ENCODE assay signal across 27 cellular contexts in genomic region chr3:105891101-105891500, GRCh38. TPM values are rescaled to one million over a fixed set of nuclear protein-coding genes. Genes with fewer than 3 reads are reported as not detected.
DNase-seq lines count a peak whose midpoint lies in the region; ATAC-seq, FAIRE-seq and TF ChIP-seq lines count a peak whose summit lies in the region.
"Had no signal": no experiment of that assay in that cellular context is flagged by ENCODE, and none has a peak within 500 bp of the region (broad histone marks: within the 10 kb centered on the region; RNA-seq: fewer than 3 reads in every experiment).

No MANE protein-coding gene starts in this region.

- H3K27ac Mint-ChIP-seq in activated CD4-positive, alpha-beta T cell treated with anti-CD3 and anti-CD28 coated beads, Interleukin-2, amount 10 ng/mL, durations not matched to agents 24 days and 14 days: peak overlapping the region; percentile 36
- H3K27ac Mint-ChIP-seq in GM23338: no peak overlapping the region
- H3K27ac Mint-ChIP-seq in activated T-helper 17 cell treated with anti-CD3 and anti-CD28 coated beads, Interleukin-2, amount 50 U/mL, for 72 hours: peak overlapping the region; percentile 85
- H3K27ac Mint-ChIP-seq: nephron; stimulated activated naive B cell treated with anti-CD40 and anti-IgM and Interleukin-4, amounts not matched to agents 10 μg/mL and 1 μg/mL and 100 μg/mL, for 72 hours had no signal

- peaks cover 2% of the 10 kb centered on the region for H3K36me3 Mint-ChIP-seq in activated CD4-positive, alpha-beta T cell treated with anti-CD3 and anti-CD28 coated beads, Interleukin-2, amount 10 ng/mL, durations not matched to agents 24 days and 14 days (ENCODE audit: low read depth)
- H3K36me3 Mint-ChIP-seq in GM23338 (ENCODE audit: low read depth): no peaks in the 10 kb centered on the region
- H3K36me3 Mint-ChIP-seq in activated T-helper 17 cell treated with anti-CD3 and anti-CD28 coated beads, Interleukin-2, amount 50 U/mL, for 72 hours (ENCODE audit: low read depth): no peaks in the 10 kb centered on the region
- H3K36me3 Mint-ChIP-seq: stimulated activated naive B cell treated with anti-CD40 and anti-IgM and Interleukin-4, amounts not matched to agents 10 μg/mL and 1 μg/mL and 100 μg/mL, for 72 hours had no signal

- H4K20me1 ChIP-seq in GM23338 (replicated peaks; ENCODE audit: insufficient read depth): no peaks in the 10 kb centered on the region
- no peaks in the 10 kb centered on the region for H4K20me1 ChIP-seq in keratinocyte (ENCODE audit: control insufficient read depth, extremely low read depth, insufficient read depth, low read length)
- no peaks in the 10 kb centered on the region for H4K20me1 ChIP-seq in MM.1S (ENCODE audit: insufficient read depth, low read length)

- H3K9me2 ChIP-seq in GM23338 (ENCODE audit: insufficient read depth) (no peaks in the 10 kb centered on the region), MM.1S (replicated peaks; ENCODE audit: insufficient read depth, low read length) (no peaks in the 10 kb centered on the region)

- H3K27me3 ChIP-seq in GM23338 (ENCODE audit: insufficient read depth): no peaks in the 10 kb centered on the region
- no peaks in the 10 kb centered on the region for H3K27me3 ChIP-seq in keratinocyte (ENCODE audit: control insufficient read depth, extremely low read depth, insufficient read depth, low read length)
- no peaks in the 10 kb centered on the region for H3K27me3 ChIP-seq in MM.1S (replicated peaks; ENCODE audit: insufficient read depth, low read length)
- H3K27me3 ChIP-seq: BE2C, esophagus squamous epithelium, gastroesophageal sphincter, ovary, uterus had no signal

- no peaks in the 10 kb centered on the region for H3K27me3 Mint-ChIP-seq in activated CD4-positive, alpha-beta T cell treated with anti-CD3 and anti-CD28 coated beads, Interleukin-2, amount 10 ng/mL, durations not matched to agents 24 days and 14 days
- H3K27me3 Mint-ChIP-seq in GM23338 (ENCODE audit: insufficient read depth, low read depth, poor library complexity): peaks cover 4% of the 10 kb centered on the region
- H3K27me3 Mint-ChIP-seq in activated T-helper 17 cell treated with anti-CD3 and anti-CD28 coated beads, Interleukin-2, amount 50 U/mL, for 72 hours: no peaks in the 10 kb centered on the region

- H3K9ac ChIP-seq in keratinocyte (ENCODE audit: control insufficient read depth, extremely low read depth, insufficient read depth, low read length): no peak overlapping the region
- H3K9ac ChIP-seq in MM.1S (ENCODE audit: low read length): no peak overlapping the region

- H3F3A ChIP-seq in GM23338 (replicated peaks; ENCODE audit: low read depth): no peaks in the 10 kb centered on the region
- no peaks in the 10 kb centered on the region for H3F3A ChIP-seq in MM.1S (ENCODE audit: insufficient read depth, low read length)

- FAIRE-seq in keratinocyte (lab: Jason Lieb, UNC): no peak
- FAIRE-seq: A204.1, small intestine had no signal

- H2AFZ ChIP-seq in GM23338 (peak overlapping the region; percentile 48; the same call in 1 of the 2 replicates), keratinocyte (ENCODE audit: control insufficient read depth, low read length) (peak overlapping the region; percentile 36), MM.1S (ENCODE audit: low read length) (no peak overlapping the region)

- peaks cover 23% of the 10 kb centered on the region for H3K9me3 Mint-ChIP-seq in activated CD4-positive, alpha-beta T cell treated with anti-CD3 and anti-CD28 coated beads, Interleukin-2, amount 10 ng/mL, durations not matched to agents 24 days and 14 days
- no peaks in the 10 kb centered on the region for H3K9me3 Mint-ChIP-seq in GM23338
- H3K9me3 Mint-ChIP-seq in activated T-helper 17 cell treated with anti-CD3 and anti-CD28 coated beads, Interleukin-2, amount 50 U/mL, for 72 hours: no peaks in the 10 kb centered on the region
- H3K9me3 Mint-ChIP-seq: nephron; stimulated activated naive B cell treated with anti-CD40 and anti-IgM and Interleukin-4, amounts not matched to agents 10 μg/mL and 1 μg/mL and 100 μg/mL, for 72 hours had no signal

- intact Hi-C loops in activated CD4-positive, alpha-beta T cell treated with anti-CD3 and anti-CD28 coated beads, Interleukin-2, amount 10 ng/mL, durations not matched to agents 24 days and 14 days (cut with micrococcal nuclease): loop anchor here (2.0 kb wide), 2 partner anchors 14 to 120 kb away; no protein-coding TSS in a partner anchor

- no peaks in the 10 kb centered on the region for H3K9me1 ChIP-seq in keratinocyte (ENCODE audit: control insufficient read depth, extremely low read depth, insufficient read depth, low read length)

- H3K36me3 ChIP-seq in GM23338 (ENCODE audit: insufficient read depth) (no peaks in the 10 kb centered on the region), keratinocyte (ENCODE audit: control insufficient read depth in 2 of 2, extremely low read depth in 1 of 2, insufficient read depth in 2 of 2, low read length in 2 of 2) (no peaks in the 10 kb centered on the region), MM.1S (replicated peaks; ENCODE audit: insufficient read depth, low read length) (no peaks in the 10 kb centered on the region)
- H3K36me3 ChIP-seq: BE2C, esophagus squamous epithelium, gastroesophageal sphincter, ovary, thoracic aorta, uterus had no signal

- H3K4me1 ChIP-seq in GM23338 (ENCODE audit: insufficient read depth) (no peaks in the 10 kb centered on the region; the same call in 1 of the 2 replicates), keratinocyte (ENCODE audit: control insufficient read depth, extremely low read depth, insufficient read depth, low read length) (no peaks in the 10 kb centered on the region), MM.1S (ENCODE audit: low read length) (no peaks in the 10 kb centered on the region)
- H3K4me1 ChIP-seq: esophagus squamous epithelium, gastroesophageal sphincter, uterus had no signal

- no peak for DNase-seq in activated CD4-positive, alpha-beta T cell treated with anti-CD3 and anti-CD28 coated beads, Interleukin-2, amount 10 ng/mL, durations not matched to agents 24 days and 14 days
- no peak for DNase-seq in activated CD4-positive, alpha-beta T cell treated with anti-CD3 and anti-CD28 coated beads, Interleukin-2, amount 50 U/mL, for 1 hour
- DNase-seq in GM23338 (ENCODE audit: low spot score) (no peak), keratinocyte (ENCODE audit: low read depth, low spot score) (no peak), MM.1S (no peak)
- DNase-seq: activated CD4-positive, CD25-positive, alpha-beta regulatory T cell; activated effector memory CD4-positive, alpha-beta T cell treated with anti-CD3 and anti-CD28 coated beads, Interleukin-2, amount 50 U/mL, for 16 hours; BE2C; esophagus squamous epithelium; GF-D8; HCEC 1CT; IMR-90; NCI-H1105; NCI-H1930; NCI-H526 treated with DMSO at 0.1 percent for 48 hours; ovary; retina; small intestine; stimulated activated naive B cell treated with anti-CD40 and anti-IgM and Interleukin-4, amounts not matched to agents 10 μg/mL and 1 μg/mL and 100 μg/mL, for 72 hours; uterus had no signal

- H3K4me2 ChIP-seq in GM23338: no peak overlapping the region
- H3K4me2 ChIP-seq in keratinocyte (ENCODE audit: control insufficient read depth, extremely low read depth, insufficient read depth, low read depth, low read length): no peak overlapping the region
- no peak overlapping the region for H3K4me2 ChIP-seq in MM.1S (ENCODE audit: low read depth, low read length)

- H3K27ac ChIP-seq in GM23338 (ENCODE audit: low read depth): no peak overlapping the region
- no peak overlapping the region for H3K27ac ChIP-seq in keratinocyte (ENCODE audit: control insufficient read depth, insufficient read depth, low read length)
- H3K27ac ChIP-seq in MM.1S (ENCODE audit: low read length): no peak overlapping the region
- H3K27ac ChIP-seq: esophagus squamous epithelium, gastroesophageal sphincter, ovary, thoracic aorta, uterus had no signal

- dilution Hi-C loops in keratinocyte (cut with MboI; ENCODE audit: extremely low pct_ligation_motif_present, low sequenced_read_pairs): no loop called here

- ATAC-seq in GM23338 (no peak), HG02763 (IDR thresholded peaks at IDR 0.05; ENCODE audit: unreplicated experiment) (no peak), HG03565 (IDR thresholded peaks at IDR 0.05; ENCODE audit: unreplicated experiment) (no peak)
- ATAC-seq in activated T-helper 17 cell treated with anti-CD3 and anti-CD28 coated beads, Interleukin-2, amount 50 U/mL, for 72 hours (replicated peaks): peak; percentile 44
- ATAC-seq: gastroesophageal sphincter; stimulated activated naive B cell treated with anti-CD40 and anti-IgM and Interleukin-4, amounts not matched to agents 10 μg/mL and 1 μg/mL and 100 μg/mL, for 72 hours had no signal

- no peaks in the 10 kb centered on the region for H3K9me3 ChIP-seq in keratinocyte (ENCODE audit: control insufficient read depth, low read depth, low read length)
- H3K9me3 ChIP-seq in MM.1S (replicated peaks; ENCODE audit: insufficient read depth, low read length): no peaks in the 10 kb centered on the region
- H3K9me3 ChIP-seq: BE2C, esophagus squamous epithelium, gastroesophageal sphincter, ovary, thoracic aorta, uterus had no signal

- H3K4me3 ChIP-seq in GM23338: no peak overlapping the region
- no peak overlapping the region for H3K4me3 ChIP-seq in keratinocyte (ENCODE audit: control insufficient read depth in 2 of 3, extremely low read depth in 1 of 3, insufficient read depth in 2 of 3, low read depth in 1 of 3, low read length in 3 of 3)
- H3K4me3 ChIP-seq in MM.1S (ENCODE audit: low read length): no peak overlapping the region
- H3K4me3 ChIP-seq: esophagus squamous epithelium, gastroesophageal sphincter, ovary, thoracic aorta, uterus had no signal

- H3K4me3 Mint-ChIP-seq in activated CD4-positive, alpha-beta T cell treated with anti-CD3 and anti-CD28 coated beads, Interleukin-2, amount 10 ng/mL, durations not matched to agents 24 days and 14 days: no peak overlapping the region
- H3K4me3 Mint-ChIP-seq in GM23338: no peak overlapping the region
- peak overlapping the region; percentile 52 for H3K4me3 Mint-ChIP-seq in activated T-helper 17 cell treated with anti-CD3 and anti-CD28 coated beads, Interleukin-2, amount 50 U/mL, for 72 hours
- H3K4me3 Mint-ChIP-seq: nephron; stimulated activated naive B cell treated with anti-CD40 and anti-IgM and Interleukin-4, amounts not matched to agents 10 μg/mL and 1 μg/mL and 100 μg/mL, for 72 hours had no signal

- no peaks in the 10 kb centered on the region for H3K79me2 ChIP-seq in GM23338 (replicated peaks; ENCODE audit: insufficient read depth)
- no peaks in the 10 kb centered on the region for H3K79me2 ChIP-seq in keratinocyte (ENCODE audit: control insufficient read depth, insufficient read depth, low read length)
- H3K79me2 ChIP-seq in MM.1S (ENCODE audit: low read length): no peaks in the 10 kb centered on the region

- no peak for TF ChIP-seq CTCF in GM23338 (conservative IDR thresholded peaks at IDR 0.05; ENCODE audit: low read depth in 2 of 2)
- no peak for TF ChIP-seq CTCF in keratinocyte (optimal IDR thresholded peaks at IDR 0.05 in 1 of 3, IDR thresholded peaks at IDR 0.05 in 1 of 3, conservative IDR thresholded peaks at IDR 0.05 in 1 of 3; ENCODE audit: extremely low read depth in 1 of 3, insufficient read depth in 2 of 3, low read length in 3 of 3)
- no peak for TF ChIP-seq CTCF in MM.1S (IDR thresholded peaks at IDR 0.05; ENCODE audit: low read length)

- peaks cover 9% of the 10 kb centered on the region for H3K4me1 Mint-ChIP-seq in activated CD4-positive, alpha-beta T cell treated with anti-CD3 and anti-CD28 coated beads, Interleukin-2, amount 10 ng/mL, durations not matched to agents 24 days and 14 days
- no peaks in the 10 kb centered on the region for H3K4me1 Mint-ChIP-seq in GM23338
- H3K4me1 Mint-ChIP-seq in activated T-helper 17 cell treated with anti-CD3 and anti-CD28 coated beads, Interleukin-2, amount 50 U/mL, for 72 hours: peaks cover 9% of the 10 kb centered on the region
- H3K4me1 Mint-ChIP-seq: nephron had no signal

RNA-seq across cellular contexts. Expression of gene CBLB, which starts 22.3 kb away (rescaled TPM):
- total RNA-seq in activated CD4-positive, alpha-beta T cell treated with anti-CD3 and anti-CD28 coated beads, Interleukin-2, amount 10 ng/mL, durations not matched to agents 24 days and 14 days: 177 and 183 TPM in 2 replicates
- total RNA-seq in GM23338 (2014; rRNA removed; shearing (Covaris generic)): 41.9 and 47.7 TPM in 2 replicates
- polyA plus RNA-seq in GM23338 (2016; fragmentation: Nextera tagmentation; extraction: Ambion mirVana) (20.5 TPM in 2 replicates), keratinocyte (10.5 to 16.4 TPM (median 13.6 TPM) in 3 replicates)
- total RNA-seq in activated T-helper 17 cell treated with anti-CD3 and anti-CD28 coated beads, Interleukin-2, amount 50 U/mL, for 72 hours: 100 to 1,000 TPM in 1 of 2 donors, 10 to 100 TPM in 1; 41.4 to 110 TPM
- polyA plus RNA-seq in keratinocyte (2011; ENCODE audit: low read depth): 6.2 TPM
- 7.7 and 11.2 TPM in 2 replicates for polyA plus RNA-seq in keratinocyte (2011; cell fraction: cytosol; rRNA removed)
- polyA plus RNA-seq in keratinocyte (2011; cell fraction: nucleus; rRNA removed): 36.2 and 37.7 TPM in 2 replicates
- polyA plus RNA-seq in keratinocyte (2012; ENCODE audit: low replicate concordance): 7.1 TPM in 2 replicates
- polyA minus RNA-seq in keratinocyte: 4.1 to 38.5 TPM (median 28.1 TPM) in 3 replicates
- 10.7 TPM for polyA minus RNA-seq in keratinocyte (2011; cell fraction: cytosol; rRNA and poly(A)+ RNA removed)
- polyA minus RNA-seq in keratinocyte (2011; cell fraction: nucleus; rRNA and poly(A)+ RNA removed): 50.2 and 91.6 TPM in 2 replicates
